Comparison of ENCODE assay signal across 1 cellular context in genomic region chr15:82680200-82681102, GRCh38.
TF ChIP-seq lines count a peak whose summit lies in the region.

No MANE protein-coding gene starts in this region.

TF ChIP-seq in HepG2, 621 proteins besides CTCF, POLR2A, EP300 and RAD21:
- TF ChIP-seq THYN1 (CRISPR knock-in tag; IDR thresholded peaks at IDR 0.05; ENCODE audit: borderline replicate concordance, low read depth) (no peak), EHMT2 (IDR thresholded peaks at IDR 0.05; ENCODE audit: borderline replicate concordance, low read depth, low read length) (no peak), ZNF382 (CRISPR knock-in tag; IDR thresholded peaks at IDR 0.05; ENCODE audit: borderline replicate concordance) (no peak), CEBPB (IDR thresholded peaks at IDR 0.05; ENCODE audit: borderline replicate concordance, low read depth, low read length) (no peak), HNRNPUL1 (IDR thresholded peaks at IDR 0.05; ENCODE audit: low read depth, low read length) (no peak), ZBTB7A (CRISPR knock-in tag; IDR thresholded peaks at IDR 0.05) (no peak)
- TF ChIP-seq, protein P1, sequence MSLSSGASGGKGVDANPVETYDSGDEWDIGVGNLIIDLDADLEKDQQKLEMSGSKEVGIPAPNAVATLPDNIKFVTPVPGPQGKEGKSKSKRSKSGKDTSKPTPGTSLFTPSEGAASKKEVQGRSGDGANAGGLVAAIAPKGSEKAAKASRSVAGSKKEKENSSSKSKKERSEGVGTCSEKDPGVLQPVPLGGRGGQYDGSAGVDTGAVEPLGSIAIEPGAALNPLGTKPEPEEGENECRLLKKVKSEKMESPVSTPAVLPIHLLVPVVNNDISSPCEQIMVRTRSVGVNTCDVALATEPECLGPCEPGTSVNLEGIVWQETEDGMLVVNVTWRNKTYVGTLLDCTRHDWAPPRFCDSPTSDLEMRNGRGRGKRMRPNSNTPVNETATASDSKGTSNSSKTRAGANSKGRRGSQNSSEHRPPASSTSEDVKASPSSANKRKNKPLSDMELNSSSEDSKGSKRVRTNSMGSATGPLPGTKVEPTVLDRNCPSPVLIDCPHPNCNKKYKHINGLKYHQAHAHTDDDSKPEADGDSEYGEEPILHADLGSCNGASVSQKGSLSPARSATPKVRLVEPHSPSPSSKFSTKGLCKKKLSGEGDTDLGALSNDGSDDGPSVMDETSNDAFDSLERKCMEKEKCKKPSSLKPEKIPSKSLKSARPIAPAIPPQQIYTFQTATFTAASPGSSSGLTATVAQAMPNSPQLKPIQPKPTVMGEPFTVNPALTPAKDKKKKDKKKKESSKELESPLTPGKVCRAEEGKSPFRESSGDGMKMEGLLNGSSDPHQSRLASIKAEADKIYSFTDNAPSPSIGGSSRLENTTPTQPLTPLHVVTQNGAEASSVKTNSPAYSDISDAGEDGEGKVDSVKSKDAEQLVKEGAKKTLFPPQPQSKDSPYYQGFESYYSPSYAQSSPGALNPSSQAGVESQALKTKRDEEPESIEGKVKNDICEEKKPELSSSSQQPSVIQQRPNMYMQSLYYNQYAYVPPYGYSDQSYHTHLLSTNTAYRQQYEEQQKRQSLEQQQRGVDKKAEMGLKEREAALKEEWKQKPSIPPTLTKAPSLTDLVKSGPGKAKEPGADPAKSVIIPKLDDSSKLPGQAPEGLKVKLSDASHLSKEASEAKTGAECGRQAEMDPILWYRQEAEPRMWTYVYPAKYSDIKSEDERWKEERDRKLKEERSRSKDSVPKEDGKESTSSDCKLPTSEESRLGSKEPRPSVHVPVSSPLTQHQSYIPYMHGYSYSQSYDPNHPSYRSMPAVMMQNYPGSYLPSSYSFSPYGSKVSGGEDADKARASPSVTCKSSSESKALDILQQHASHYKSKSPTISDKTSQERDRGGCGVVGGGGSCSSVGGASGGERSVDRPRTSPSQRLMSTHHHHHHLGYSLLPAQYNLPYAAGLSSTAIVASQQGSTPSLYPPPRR (CRISPR knock-in tag; IDR thresholded peaks at IDR 0.05; ENCODE audit: borderline replicate concordance) = no peak
- TF ChIP-seq, protein P2, sequence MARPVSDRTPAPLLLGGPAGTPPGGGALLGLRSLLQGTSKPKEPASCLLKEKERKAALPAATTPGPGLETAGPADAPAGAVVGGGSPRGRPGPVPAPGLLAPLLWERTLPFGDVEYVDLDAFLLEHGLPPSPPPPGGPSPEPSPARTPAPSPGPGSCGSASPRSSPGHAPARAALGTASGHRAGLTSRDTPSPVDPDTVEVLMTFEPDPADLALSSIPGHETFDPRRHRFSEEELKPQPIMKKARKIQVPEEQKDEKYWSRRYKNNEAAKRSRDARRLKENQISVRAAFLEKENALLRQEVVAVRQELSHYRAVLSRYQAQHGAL (CRISPR knock-in tag; IDR thresholded peaks at IDR 0.05; ENCODE audit: not compliant biosample characterization) = no peak
